In the genomic region with DNA sequence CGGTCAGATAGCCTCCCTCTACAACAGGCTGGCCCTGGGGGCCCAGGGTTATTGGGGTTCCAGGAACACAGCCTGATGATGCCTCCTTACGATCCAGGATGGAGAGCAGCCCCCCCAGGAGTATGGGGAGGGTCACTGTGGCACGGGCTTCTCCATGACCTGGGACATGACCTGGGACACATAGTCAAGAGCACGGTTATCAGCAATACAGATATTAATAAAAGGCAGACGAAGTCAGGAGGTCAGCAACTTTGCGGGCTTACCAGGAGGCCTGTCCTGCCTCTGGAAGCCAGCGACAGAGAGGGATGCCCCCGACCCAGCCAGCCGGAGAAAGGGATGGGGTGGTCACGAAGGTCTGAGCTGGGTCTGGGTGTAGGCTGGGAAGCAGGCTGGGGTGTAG, we compare ENCODE assay signal across 8 cellular contexts. TPM values are rescaled to one million over a fixed set of nuclear protein-coding genes. Genes with fewer than 3 reads are reported as not detected.
DNase-seq lines count a peak whose midpoint lies in the region; ATAC-seq and TF ChIP-seq lines count a peak whose summit lies in the region.

No MANE protein-coding gene starts in this region.

- no TSS peak for BruUV-seq in HCT116 (replicated peaks; lab: Mats Ljungman, UMichigan)

- H3K36me3 ChIP-seq in HCT116 (ENCODE audit: control insufficient read depth in 1 of 2, insufficient read depth in 2 of 2, low read length in 2 of 2) (peaks cover 20 to 42% of the 10 kb centered on the region in 2 experiments), WERI-Rb-1 (peaks cover 52% of the 10 kb centered on the region), hepatocyte (replicated peaks; ENCODE audit: insufficient read depth, low read depth) (no peaks in the 10 kb centered on the region)

- RAD21 ChIA-PET in HCT116 (lab: Charles Lee; ENCODE audit: low non-redundant PET in 1 of 2, low total read pairs in 2 of 2, uncharacterized antibody in 2 of 2, unreplicated experiment in 2 of 2) = interaction anchor here in 1 of 2 experiments (0.6 kb wide), 1 partner anchor 444 kb away, joined by 3 read pairs; no protein-coding TSS in a partner anchor

- no peaks in the 10 kb centered on the region for H3K9me3 Mint-ChIP-seq in stimulated activated memory B cell treated with anti-CD40 and anti-IgM and Interleukin-4, amounts not matched to agents 10 μg/mL and 1 μg/mL and 100 μg/mL, for 72 hours

- ATAC-seq in HCT116 = no peak
- no peak for ATAC-seq in stimulated activated memory B cell treated with anti-CD40 and anti-IgM and Interleukin-4, amounts not matched to agents 10 μg/mL and 1 μg/mL and 100 μg/mL, for 72 hours
- no peak for ATAC-seq in GM19351 (IDR thresholded peaks at IDR 0.05; ENCODE audit: unreplicated experiment)
- ATAC-seq in GM18498 (IDR thresholded peaks at IDR 0.05; ENCODE audit: unreplicated experiment) = no peak

- H3K9me3 ChIP-seq in HCT116 (ENCODE audit: control insufficient read depth in 1 of 2, insufficient read depth in 1 of 2, low read depth in 1 of 2, low read length in 2 of 2) (no peaks in the 10 kb centered on the region), WERI-Rb-1 (ENCODE audit: severe bottlenecking) (no peaks in the 10 kb centered on the region), hepatocyte (ENCODE audit: low read depth) (no peaks in the 10 kb centered on the region)

- CTCF ChIA-PET in HCT116 (lab: Charles Lee) = interaction anchor here (1.1 to 2.2 kb wide), 2 partner anchors 132 to 403 kb away, joined by 3 to 13 read pairs; no protein-coding TSS in a partner anchor

- H3K4me3 Mint-ChIP-seq in stimulated activated memory B cell treated with anti-CD40 and anti-IgM and Interleukin-4, amounts not matched to agents 10 μg/mL and 1 μg/mL and 100 μg/mL, for 72 hours = peak overlapping the region; percentile 99

- H3K27me3 Mint-ChIP-seq in stimulated activated memory B cell treated with anti-CD40 and anti-IgM and Interleukin-4, amounts not matched to agents 10 μg/mL and 1 μg/mL and 100 μg/mL, for 72 hours = no peaks in the 10 kb centered on the region

- TF ChIP-seq CTCF in HCT116 (IDR thresholded peaks at IDR 0.05 in 2 of 3, conservative IDR thresholded peaks at IDR 0.05 in 1 of 3; ENCODE audit: borderline replicate concordance in 1 of 3, insufficient read depth in 1 of 3, low read depth in 2 of 3, low read length in 2 of 3) (no peak), WERI-Rb-1 (IDR thresholded peaks at IDR 0.05; ENCODE audit: low read depth, low read length) (no peak), hepatocyte (IDR thresholded peaks at IDR 0.05; ENCODE audit: poor library complexity) (no peak)

- DNase-seq in HCT116 (ENCODE audit: low read depth, low spot score) = no peak
- no peak for DNase-seq in WERI-Rb-1
- no peak for DNase-seq in hepatocyte (ENCODE audit: low spot score)
- DNase-seq in dermis blood vessel endothelial cell = no peak
- DNase-seq in NCI-H2029 (lab: John Stamatoyannopoulos, UW) = no peak

- peak overlapping the region; percentile 88 for H3K4me2 ChIP-seq in HCT116 (ENCODE audit: low read length)
- H3K4me2 ChIP-seq in hepatocyte = peak overlapping the region; percentile 97

- H2AFZ ChIP-seq in HCT116 (ENCODE audit: low read depth, low read length, poor library complexity, severe bottlenecking) (no peak overlapping the region), hepatocyte (peak overlapping the region; percentile 37)

- H3K27me3 ChIP-seq in HCT116 (ENCODE audit: insufficient read depth, low read length) (no peaks in the 10 kb centered on the region), WERI-Rb-1 (ENCODE audit: insufficient read depth, low read depth, severe bottlenecking) (no peaks in the 10 kb centered on the region), hepatocyte (no peaks in the 10 kb centered on the region)

- peaks cover 50% of the 10 kb centered on the region for H3K79me2 ChIP-seq in HCT116 (ENCODE audit: insufficient read depth, low read length)
- peaks cover 35% of the 10 kb centered on the region for H3K79me2 ChIP-seq in hepatocyte

- H3K4me1 ChIP-seq in HCT116 (ENCODE audit: control insufficient read depth in 1 of 2, insufficient read depth in 2 of 2, low read length in 2 of 2) (peaks cover 7 to 24% of the 10 kb centered on the region in 2 experiments; a peak in 3 of 4 replicates), hepatocyte (ENCODE audit: insufficient read depth) (peaks cover 7% of the 10 kb centered on the region)

- no peaks in the 10 kb centered on the region for H3K9me2 ChIP-seq in HCT116 (ENCODE audit: insufficient read depth)
- H3K9me2 ChIP-seq in hepatocyte (replicated peaks; ENCODE audit: insufficient read depth) = no peaks in the 10 kb centered on the region

- WGBS in hepatocyte (ENCODE audit: low lambda C conversion rate, missing lambda C conversion rate) = 19% methylated on average over 10 of the region's 10 CpGs

- H3K36me3 Mint-ChIP-seq in stimulated activated memory B cell treated with anti-CD40 and anti-IgM and Interleukin-4, amounts not matched to agents 10 μg/mL and 1 μg/mL and 100 μg/mL, for 72 hours = peaks cover 40% of the 10 kb centered on the region

- POLR2A ChIA-PET in HCT116 (lab: Charles Lee) = interaction anchor here (1.0 kb wide), 1 partner anchor 178 kb away, joined by 3 read pairs; no protein-coding TSS in a partner anchor

- H3K27ac Mint-ChIP-seq in stimulated activated memory B cell treated with anti-CD40 and anti-IgM and Interleukin-4, amounts not matched to agents 10 μg/mL and 1 μg/mL and 100 μg/mL, for 72 hours = peak overlapping the region; percentile 99

- H3K27ac ChIP-seq in HCT116 (ENCODE audit: low read depth, low read length) (peak overlapping the region; percentile 78), WERI-Rb-1 (peak overlapping the region; percentile 73), hepatocyte (peak overlapping the region; percentile 99)

- peak overlapping the region; percentile 83 to 87 for H3K4me3 ChIP-seq in HCT116 (replicated peaks in 1 of 2; ENCODE audit: low read depth in 1 of 2, low read length in 2 of 2)
- peak overlapping the region; percentile 65 for H3K4me3 ChIP-seq in WERI-Rb-1 (ENCODE audit: low read depth, low read length)
- peak overlapping the region; percentile 69 for H3K4me3 ChIP-seq in hepatocyte

- TF ChIP-seq POLR2A in HCT116 (IDR thresholded peaks at IDR 0.05; ENCODE audit: borderline replicate concordance, extremely low read depth, insufficient read depth, insufficient read length) = no peak

- no peak for TF ChIP-seq RAD21 in HCT116 (IDR thresholded peaks at IDR 0.05; ENCODE audit: low read depth)

- H3K4me1 Mint-ChIP-seq in stimulated activated memory B cell treated with anti-CD40 and anti-IgM and Interleukin-4, amounts not matched to agents 10 μg/mL and 1 μg/mL and 100 μg/mL, for 72 hours = peaks cover 43% of the 10 kb centered on the region

- no peaks in the 10 kb centered on the region for H4K20me1 ChIP-seq in HCT116 (ENCODE audit: insufficient read depth)
- no peaks in the 10 kb centered on the region for H4K20me1 ChIP-seq in hepatocyte (ENCODE audit: insufficient read depth, poor library complexity, severe bottlenecking)

- intact Hi-C loops in HCT116 (cut with micrococcal nuclease) = no loop called here

- peak overlapping the region; percentile 80 for H3K9ac ChIP-seq in HCT116 (ENCODE audit: low read length)

TF ChIP-seq in HCT116, 20 proteins besides CTCF, POLR2A, EP300 and RAD21 (continues in another document):
- TF ChIP-seq ZNF274 (IDR thresholded peaks at IDR 0.05; ENCODE audit: low read depth, low read length) = no peak
- TF ChIP-seq EZH2phosphoT487 (IDR thresholded peaks at IDR 0.05; ENCODE audit: borderline replicate concordance) = no peak
- TF ChIP-seq TCF7L2 (IDR thresholded peaks at IDR 0.05; ENCODE audit: borderline replicate concordance, extremely low read depth, insufficient read depth, insufficient read length) = no peak
- no peak for TF ChIP-seq CBX3 (IDR thresholded peaks at IDR 0.05; ENCODE audit: low read depth)
- no peak for TF ChIP-seq FOSL1 (IDR thresholded peaks at IDR 0.05; ENCODE audit: low read depth)
- TF ChIP-seq, protein P1, sequence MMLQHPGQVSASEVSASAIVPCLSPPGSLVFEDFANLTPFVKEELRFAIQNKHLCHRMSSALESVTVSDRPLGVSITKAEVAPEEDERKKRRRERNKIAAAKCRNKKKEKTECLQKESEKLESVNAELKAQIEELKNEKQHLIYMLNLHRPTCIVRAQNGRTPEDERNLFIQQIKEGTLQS (IDR thresholded peaks at IDR 0.05) = no peak
- no peak for TF ChIP-seq YY1 (IDR thresholded peaks at IDR 0.05; ENCODE audit: extremely low read depth, insufficient replicate concordance, low read depth, low read length)
- no peak for TF ChIP-seq EGR1 (IDR thresholded peaks at IDR 0.05; ENCODE audit: low read depth)
- TF ChIP-seq ZFX (IDR thresholded peaks at IDR 0.05) = no peak
- TF ChIP-seq POLR2AphosphoS5 (IDR thresholded peaks at IDR 0.05; ENCODE audit: low read depth, low read length) = no peak
- TF ChIP-seq SIN3A (IDR thresholded peaks at IDR 0.05; ENCODE audit: low read depth) = no peak
- no peak for TF ChIP-seq SP1 (IDR thresholded peaks at IDR 0.05; ENCODE audit: low read depth)

RNA-seq across cellular contexts. Expression of a gene that starts 0.8 kb away (rescaled TPM):
- 59.6 TPM for total RNA-seq in HCT116 (2021; ENCODE audit: unreplicated experiment)
- polyA plus RNA-seq in HCT116 (2012) = 57.1 and 60.2 TPM in 2 replicates
- 16.9 and 19.0 TPM in 2 replicates for total RNA-seq in hepatocyte
- 58.5 and 60.1 TPM in 2 replicates for polyA plus RNA-seq in hepatocyte
- 7.3 TPM in 2 replicates for total RNA-seq in dermis blood vessel endothelial cell

RNA-seq across cellular contexts. Expression of a gene that starts 7.4 kb away (rescaled TPM):
- total RNA-seq in HCT116 (2021; ENCODE audit: unreplicated experiment) (209 TPM), hepatocyte (108 and 112 TPM in 2 replicates), dermis blood vessel endothelial cell (147 and 186 TPM in 2 replicates)
- polyA plus RNA-seq in HCT116 (2012) = 265 and 299 TPM in 2 replicates
- polyA plus RNA-seq in hepatocyte = 207 and 230 TPM in 2 replicates

RNA-seq across cellular contexts. Expression of a gene that starts 15.1 kb away (rescaled TPM):
- total RNA-seq in HCT116 (2021; ENCODE audit: unreplicated experiment) = not detected
- not detected in 2 replicates for polyA plus RNA-seq in HCT116 (2012)
- not detected in 2 replicates for total RNA-seq in hepatocyte
- polyA plus RNA-seq in hepatocyte = 0.10 TPM in 1 of 2 replicates, not detected in the other
- not detected in 2 replicates for total RNA-seq in dermis blood vessel endothelial cell

RNA-seq across cellular contexts. Expression of a gene that starts 50.6 kb away (rescaled TPM):
- total RNA-seq in HCT116 (2021; ENCODE audit: unreplicated experiment) = not detected
- polyA plus RNA-seq in HCT116 (2012) = 0.33 and 0.39 TPM in 2 replicates
- total RNA-seq in hepatocyte = 0.76 and 1.2 TPM in 2 replicates
- 0.69 and 1.2 TPM in 2 replicates for polyA plus RNA-seq in hepatocyte
- total RNA-seq in dermis blood vessel endothelial cell = 0.68 and 0.88 TPM in 2 replicates
